Comparison of ENCODE assay signal across 8 cellular contexts in genomic region chr12:54126696-54127537, GRCh38.
DNase-seq lines count a peak whose midpoint lies in the region; ATAC-seq and TF ChIP-seq lines count a peak whose summit lies in the region.

No MANE protein-coding gene starts in this region.

- BruUV-seq in PC-9 (replicated peaks; lab: Mats Ljungman, UMichigan): no TSS peak

- peaks cover 4 to 24% (median 20%) of the 10 kb centered on the region in 3 donors for H3K4me1 Mint-ChIP-seq in naive B cell

- peak; percentile 72 for DNase-seq in AG08396 (ENCODE audit: low spot score)
- DNase-seq in MG63: peak; percentile 86
- no peak for DNase-seq in esophagus squamous epithelium (lab: John Stamatoyannopoulos, UW)
- peak; percentile 4 for DNase-seq in naive B cell
- DNase-seq in NCI-H1105 (lab: John Stamatoyannopoulos, UW): no peak
- no peak for DNase-seq in PC-9
- no peak for DNase-seq in activated CD4-positive, alpha-beta T cell treated with anti-CD3 and anti-CD28 coated beads, Interleukin-2, amount 50 U/mL, for 1 hour

- intact Hi-C loops in esophagus squamous epithelium (cut with DNase I) (no loop called here), PC-9 (cut with micrococcal nuclease; ENCODE audit: unreplicated experiment) (no loop called here)

- no peaks in the 10 kb centered on the region for H3K79me2 ChIP-seq in PC-9 (ENCODE audit: low read depth)

- H3K4me3 ChIP-seq in MG63 (peak overlapping the region; percentile 88), esophagus squamous epithelium (peak overlapping the region; percentile 45 to 76 (median 73)), PC-9 (no peak overlapping the region)

- no peaks in the 10 kb centered on the region for H3K9me3 Mint-ChIP-seq in naive B cell

- POLR2A ChIA-PET in PC-9 (lab: Charles Lee; ENCODE audit: unreplicated experiment): no interaction called here

- CTCF ChIA-PET in PC-9 (lab: Charles Lee): no interaction called here

- no peak overlapping the region for H3K4me2 ChIP-seq in PC-9

- peaks cover 64 to 80% (median 78%) of the 10 kb centered on the region in 3 donors for H3K27me3 Mint-ChIP-seq in naive B cell

- H4K20me1 ChIP-seq in PC-9 (ENCODE audit: insufficient read depth): no peaks in the 10 kb centered on the region

- H3K27ac ChIP-seq in esophagus squamous epithelium: peak overlapping the region; percentile 73 to 90 (median 89)
- H3K27ac ChIP-seq in PC-9: no peak overlapping the region

- peak overlapping the region in 1 of 6 donors; percentile 76 for H3K27ac Mint-ChIP-seq in naive B cell

- H3K27me3 ChIP-seq in MG63: no peaks in the 10 kb centered on the region
- peaks cover 0 to 22% (median 1%) of the 10 kb centered on the region in 4 donors for H3K27me3 ChIP-seq in esophagus squamous epithelium
- peaks cover 5% of the 10 kb centered on the region; the same call in 1 of the 2 replicates for H3K27me3 ChIP-seq in PC-9 (ENCODE audit: insufficient read depth, low read depth)

- TF ChIP-seq CTCF in esophagus squamous epithelium (IDR thresholded peaks at IDR 0.05) (no peak), PC-9 (conservative IDR thresholded peaks at IDR 0.05) (no peak)

- ATAC-seq in naive B cell (ENCODE audit: low read depth in 2 of 2) (peak; percentile 66 to 70), GM19351 (IDR thresholded peaks at IDR 0.05; ENCODE audit: unreplicated experiment) (no peak)

- WGBS in esophagus squamous epithelium, 2 donors: 1 to 3% methylated on average over 25 to 28 of the region's 31 CpGs

- no peak overlapping the region for H2AFZ ChIP-seq in PC-9

- H3K9me2 ChIP-seq in PC-9 (ENCODE audit: insufficient read depth): no peaks in the 10 kb centered on the region

- H3K36me3 ChIP-seq in MG63: peaks cover 9% of the 10 kb centered on the region
- peaks cover 0 to 5% (median 0%) of the 10 kb centered on the region in 3 donors for H3K36me3 ChIP-seq in esophagus squamous epithelium
- H3K36me3 ChIP-seq in PC-9 (ENCODE audit: low read depth): no peaks in the 10 kb centered on the region

- TF ChIP-seq POLR2A in esophagus squamous epithelium (IDR thresholded peaks at IDR 0.05): peak in 2 of 4 donors; percentile 51 to 57

- H3K4me3 Mint-ChIP-seq in naive B cell: peak overlapping the region; percentile 47 to 91 (median 76)

- no peaks in the 10 kb centered on the region for H3K36me3 Mint-ChIP-seq in naive B cell

- H3F3A ChIP-seq in PC-9 (ENCODE audit: insufficient read depth, low read depth): no peaks in the 10 kb centered on the region

- H3K4me1 ChIP-seq in esophagus squamous epithelium (peaks cover 0 to 43% (median 13%) of the 10 kb centered on the region in 3 donors), PC-9 (replicated peaks; ENCODE audit: insufficient read depth) (no peaks in the 10 kb centered on the region)

- H3K9me3 ChIP-seq in MG63 (no peaks in the 10 kb centered on the region), esophagus squamous epithelium (no peaks in the 10 kb centered on the region), PC-9 (ENCODE audit: insufficient read depth, low read depth) (no peaks in the 10 kb centered on the region)

Comparison
In these comparisons a context has a peak if more than half of its experiments do, and no peak if none do; other contexts are left out.
1. DNase-seq: peak in AG08396 (single experiment), MG63 (single experiment) and naive B cell (single experiment); none in esophagus squamous epithelium (single experiment), NCI-H1105 (single experiment), PC-9 (0 of 2) and activated CD4-positive, alpha-beta T cell treated with anti-CD3 and anti-CD28 coated beads, Interleukin-2, amount 50 U/mL, for 1 hour (single experiment).